Comparison of ENCODE assay signal across 1 cellular context in the genomic region with DNA sequence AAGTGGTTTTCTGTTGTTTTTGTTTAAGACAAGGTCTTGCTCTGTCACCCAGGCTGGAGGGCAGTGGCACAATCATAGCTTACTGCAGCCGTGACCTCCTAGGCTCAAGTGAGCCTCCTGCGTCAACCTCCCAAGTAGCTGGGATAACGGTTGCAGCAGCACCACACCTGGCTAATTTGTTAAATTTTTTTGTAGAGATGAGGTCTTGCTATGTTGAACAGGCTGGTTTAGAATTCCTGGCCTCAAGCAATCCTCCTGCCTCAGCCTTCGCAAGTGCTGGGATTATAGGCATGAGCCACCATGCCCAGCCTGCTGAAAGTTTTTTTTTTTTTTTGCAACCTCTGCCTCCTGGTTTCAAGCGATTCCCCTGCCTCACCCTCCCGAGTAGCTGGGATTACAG.
TF ChIP-seq lines count a peak whose summit lies in the region.

No MANE protein-coding gene starts in this region.

TF ChIP-seq in SK-N-SH, 30 proteins besides CTCF, POLR2A, EP300 and RAD21 (continued from another document):
- TF ChIP-seq TCF12 (IDR thresholded peaks at IDR 0.05) (no peak), EZH2phosphoT487 (IDR thresholded peaks at IDR 0.05; ENCODE audit: borderline replicate concordance, low read depth) (no peak), MAX (IDR thresholded peaks at IDR 0.05; ENCODE audit: low read depth) (no peak), FOSL2 (IDR thresholded peaks at IDR 0.05; ENCODE audit: borderline replicate concordance, low read depth) (no peak), FOXM1 (IDR thresholded peaks at IDR 0.05; ENCODE audit: low read depth) (no peak), TAF1 (IDR thresholded peaks at IDR 0.05; ENCODE audit: borderline replicate concordance, low read depth, low read length) (no peak), MEF2A (IDR thresholded peaks at IDR 0.05; ENCODE audit: borderline replicate concordance, low read depth) (no peak)
